Comparison of ENCODE assay signal across 13 cellular contexts in genomic region chr3:32432045-32432710, GRCh38. TPM values are rescaled to one million over a fixed set of nuclear protein-coding genes. Genes with fewer than 3 reads are reported as not detected.
A peak's percentile ranks its signal among the peaks of the same experiment; 100 is the strongest.
DNase-seq lines count a peak whose midpoint lies in the region; ATAC-seq and TF ChIP-seq lines count a peak whose summit lies in the region.
"Had no signal": no experiment of that assay in that cellular context is flagged by ENCODE, and none has a peak within 500 bp of the region (broad histone marks: within the 10 kb centered on the region; RNA-seq: fewer than 3 reads in every experiment).

No MANE protein-coding gene starts in this region.

- no peak for TF ChIP-seq CTCF in esophagus muscularis mucosa (IDR thresholded peaks at IDR 0.05)

- TF ChIP-seq EP300 in esophagus muscularis mucosa (IDR thresholded peaks at IDR 0.05), result no peak

- H3K4me3 Mint-ChIP-seq in activated CD4-positive, alpha-beta T cell treated with anti-CD3 and anti-CD28 coated beads for 36 hours, result peak overlapping the region; percentile 72
- peak overlapping the region; percentile 67 to 71 (median 70) for H3K4me3 Mint-ChIP-seq in T-cell
- H3K4me3 Mint-ChIP-seq in stimulated activated memory B cell treated with anti-CD40 and anti-IgM and Interleukin-4, amounts not matched to agents 10 μg/mL and 1 μg/mL and 100 μg/mL, for 72 hours, result peak overlapping the region; percentile 35
- H3K4me3 Mint-ChIP-seq: nephron had no signal

- no peaks in the 10 kb centered on the region for H3K36me3 ChIP-seq in esophagus muscularis mucosa
- H3K36me3 ChIP-seq: suprapubic skin had no signal

- no peak for TF ChIP-seq POLR2A in esophagus muscularis mucosa (IDR thresholded peaks at IDR 0.05; ENCODE audit: low read depth)

- CTCF ChIA-PET in activated CD4-positive, alpha-beta T cell treated with anti-CD3 and anti-CD28 coated beads for 36 hours (lab: Charles Lee), result interaction anchor here (0.7 to 3.4 kb wide), 8 partner anchors 9 to 135 kb away, joined by 3 to 25 read pairs (median 5); no protein-coding TSS in a partner anchor
- CTCF ChIA-PET in T-cell (lab: Charles Lee), result interaction anchor here in 1 of 2 donors (1.1 to 2.1 kb wide), 4 partner anchors 8 to 61 kb away, joined by 3 to 7 read pairs (median 4); no protein-coding TSS in a partner anchor

- intact Hi-C loops in activated CD4-positive, alpha-beta T cell treated with anti-CD3 and anti-CD28 coated beads for 36 hours (cut with DNase I, micrococcal nuclease), result loop anchor here (2.0 to 5.0 kb wide), 6 partner anchors 13 to 71 kb away; partner anchors contain the start of genes CMTM6 (in 1 of the 2) and CMTM7 (in 1 of the 2)
- intact Hi-C loops in esophagus muscularis mucosa (cut with DNase I), result no loop called here

- no peaks in the 10 kb centered on the region for H3K27me3 ChIP-seq in esophagus muscularis mucosa
- H3K27me3 ChIP-seq: suprapubic skin had no signal

- peaks cover 10% of the 10 kb centered on the region for H3K36me3 Mint-ChIP-seq in activated CD4-positive, alpha-beta T cell treated with anti-CD3 and anti-CD28 coated beads for 36 hours (ENCODE audit: low read depth)
- peaks cover 5% of the 10 kb centered on the region for H3K36me3 Mint-ChIP-seq in T-cell
- H3K36me3 Mint-ChIP-seq in stimulated activated memory B cell treated with anti-CD40 and anti-IgM and Interleukin-4, amounts not matched to agents 10 μg/mL and 1 μg/mL and 100 μg/mL, for 72 hours, result peaks cover 17% of the 10 kb centered on the region

- H3K4me1 Mint-ChIP-seq in activated CD4-positive, alpha-beta T cell treated with anti-CD3 and anti-CD28 coated beads for 36 hours, result peaks cover 87% of the 10 kb centered on the region
- peaks cover 87 to 94% (median 87%) of the 10 kb centered on the region in 3 donors for H3K4me1 Mint-ChIP-seq in T-cell
- H3K4me1 Mint-ChIP-seq in stimulated activated memory B cell treated with anti-CD40 and anti-IgM and Interleukin-4, amounts not matched to agents 10 μg/mL and 1 μg/mL and 100 μg/mL, for 72 hours, result peaks cover 90% of the 10 kb centered on the region
- H3K4me1 Mint-ChIP-seq: nephron had no signal

- H3K4me3 ChIP-seq in esophagus muscularis mucosa, result no peak overlapping the region
- H3K4me3 ChIP-seq: suprapubic skin had no signal

- no peaks in the 10 kb centered on the region for H3K27me3 Mint-ChIP-seq in activated CD4-positive, alpha-beta T cell treated with anti-CD3 and anti-CD28 coated beads for 36 hours
- no peaks in the 10 kb centered on the region for H3K27me3 Mint-ChIP-seq in T-cell
- no peaks in the 10 kb centered on the region for H3K27me3 Mint-ChIP-seq in stimulated activated memory B cell treated with anti-CD40 and anti-IgM and Interleukin-4, amounts not matched to agents 10 μg/mL and 1 μg/mL and 100 μg/mL, for 72 hours

- no peak for ATAC-seq in activated CD4-positive, alpha-beta T cell treated with anti-CD3 and anti-CD28 coated beads for 36 hours
- ATAC-seq in T-cell (replicated peaks in 1 of 4) (peak in 2 of 4 experiments; percentile 5 to 7), GM21786 (IDR thresholded peaks at IDR 0.05; ENCODE audit: unreplicated experiment) (no peak)
- ATAC-seq in stimulated activated memory B cell treated with anti-CD40 and anti-IgM and Interleukin-4, amounts not matched to agents 10 μg/mL and 1 μg/mL and 100 μg/mL, for 72 hours, result no peak

- WGBS in esophagus muscularis mucosa, result 88% methylated on average over 5 of the region's 6 CpGs

- no peak for DNase-seq in activated CD4-positive, alpha-beta T cell treated with anti-CD3 and anti-CD28 coated beads for 36 hours
- DNase-seq in activated CD4-positive, alpha-beta T cell treated with anti-CD3 and anti-CD28 coated beads, Interleukin-2, amount 50 U/mL, for 4 hours, result no peak
- DNase-seq in T-cell (no peak), esophagus muscularis mucosa (ENCODE audit: extremely low spot score) (peak; percentile 86), NAMALWA (ENCODE audit: low spot score) (no peak), KG1 (lab: John Stamatoyannopoulos, UW) (no peak)
- DNase-seq: 8988T, NCI-H1694, NCI-H526 treated with DMSO at 0.1 percent for 48 hours had no signal

- POLR2A ChIA-PET in activated CD4-positive, alpha-beta T cell treated with anti-CD3 and anti-CD28 coated beads for 36 hours (lab: Charles Lee), result interaction anchor here (1.0 to 1.4 kb wide), 2 partner anchors 18 to 37 kb away, joined by 4 to 7 read pairs; no protein-coding TSS in a partner anchor
- POLR2A ChIA-PET in T-cell (lab: Charles Lee), result interaction anchor here (0.5 to 1.5 kb wide), 5 partner anchors 24 to 67 kb away, joined by 3 to 11 read pairs (median 3); no protein-coding TSS in a partner anchor

- no peak overlapping the region for H3K27ac ChIP-seq in esophagus muscularis mucosa (replicated peaks in 1 of 4)
- H3K27ac ChIP-seq: suprapubic skin had no signal

- H3K9me3 ChIP-seq in esophagus muscularis mucosa, result no peaks in the 10 kb centered on the region
- H3K9me3 ChIP-seq: suprapubic skin had no signal

- H3K4me1 ChIP-seq in esophagus muscularis mucosa, result peaks cover 0 to 14% (median 12%) of the 10 kb centered on the region in 4 donors

- no peaks in the 10 kb centered on the region for H3K9me3 Mint-ChIP-seq in activated CD4-positive, alpha-beta T cell treated with anti-CD3 and anti-CD28 coated beads for 36 hours (ENCODE audit: low read depth)
- H3K9me3 Mint-ChIP-seq in T-cell, result no peaks in the 10 kb centered on the region
- H3K9me3 Mint-ChIP-seq in stimulated activated memory B cell treated with anti-CD40 and anti-IgM and Interleukin-4, amounts not matched to agents 10 μg/mL and 1 μg/mL and 100 μg/mL, for 72 hours, result no peaks in the 10 kb centered on the region
- H3K9me3 Mint-ChIP-seq: nephron had no signal

- peak overlapping the region; percentile 99 for H3K27ac Mint-ChIP-seq in activated CD4-positive, alpha-beta T cell treated with anti-CD3 and anti-CD28 coated beads for 36 hours
- peak overlapping the region; percentile 97 to 100 for H3K27ac Mint-ChIP-seq in T-cell
- H3K27ac Mint-ChIP-seq in stimulated activated memory B cell treated with anti-CD40 and anti-IgM and Interleukin-4, amounts not matched to agents 10 μg/mL and 1 μg/mL and 100 μg/mL, for 72 hours, result peak overlapping the region; percentile 93
- H3K27ac Mint-ChIP-seq: nephron had no signal

RNA-seq across cellular contexts. Expression of gene CMTM7, which starts 40.5 kb away (rescaled TPM):
- 10 to 100 TPM; 41.1 to 67.0 TPM for total RNA-seq in activated CD4-positive, alpha-beta T cell treated with anti-CD3 and anti-CD28 coated beads for 36 hours
- total RNA-seq in T-cell, result 10 to 100 TPM; 40.7 to 56.7 (median 47.8) TPM
- 10 to 100 TPM in 1 of 4 donors, 1 to 10 TPM in 3; 8.2 to 10.8 (median 8.5) TPM for total RNA-seq in esophagus muscularis mucosa
